ENCODE assay signal across 34 cellular contexts in genomic region chr15:65392368-65392767, GRCh38. TPM values are rescaled to one million over a fixed set of nuclear protein-coding genes. Genes with fewer than 3 reads are reported as not detected.
"Had no signal": no experiment of that assay in that cellular context is flagged by ENCODE, and none has a peak within 500 bp of the region (broad histone marks: within the 10 kb centered on the region; RNA-seq: fewer than 3 reads in every experiment).

No MANE protein-coding gene starts in this region.

- H3K4me3 Mint-ChIP-seq: activated CD4-positive, alpha-beta T cell treated with anti-CD3 and anti-CD28 coated beads, Interleukin-2, amount 10 ng/mL, durations not matched to agents 24 days and 14 days; activated CD8-positive, alpha-beta T cell treated with anti-CD3 and anti-CD28 coated beads for 36 hours; activated naive CD4-positive, alpha-beta T cell treated with anti-CD3 and anti-CD28 coated beads, Interleukin-2, amount 50 U/mL, for 24 hours; activated naive CD8-positive, alpha-beta T cell treated with anti-CD3 and anti-CD28 coated beads, Interleukin-2, amount 10 ng/mL, durations not matched to agents 7 days and 5 days; activated T-cell treated with anti-CD3 and anti-CD28 coated beads, Interleukin-2, amount 50 U/mL, for 24 hours had no signal

- DNase-seq: activated CD4-positive, alpha-beta T cell treated with anti-CD3 and anti-CD28 coated beads for 1 hour; activated CD4-positive, alpha-beta T cell treated with anti-CD3 and anti-CD28 coated beads, Interleukin-2, amount 10 ng/mL, durations not matched to agents 24 days and 14 days; activated CD4-positive, alpha-beta T cell treated with anti-CD3 and anti-CD28 coated beads, Interleukin-2, amount 50 U/mL, for 4 hours; activated CD4-positive, CD25-positive, alpha-beta regulatory T cell; activated CD8-positive, alpha-beta T cell treated with anti-CD3 and anti-CD28 coated beads for 36 hours; activated gamma-delta T cell; activated naive CD4-positive, alpha-beta T cell treated with Interleukin-2 at 50 U/mL for 16 hours; activated naive CD8-positive, alpha-beta T cell treated with anti-CD3 and anti-CD28 coated beads, Interleukin-2, amount 10 ng/mL, durations not matched to agents 7 days and 5 days; activated T-cell treated with anti-CD3 and anti-CD28 coated beads, Interleukin-2, amount 50 U/mL, for 24 hours; amygdala; caudate nucleus; NCI-H1092 treated with DMSO at 0.1 percent for 48 hours; NCI-H1417; NCI-H146; NCI-H187; NCI-H2029 treated with DMSO at 0.1 percent for 48 hours; NCI-H2107; NCI-H2171; NCI-H510A; NCI-H748 treated with DMSO at 0.1 percent for 48 hours; NK-92 treated with Interleukin-12 subunit alpha and Interleukin-12 subunit beta, amount 100 ng/mL, for 24 hours; PC-3; Peyer's patch; RPMI8226; T1000; WERI-Rb-1 had no signal

- H3K36me3 ChIP-seq: ascending aorta, Peyer's patch had no signal

- H3K4me1 ChIP-seq: ascending aorta had no signal

- H3K27ac ChIP-seq: ascending aorta, Peyer's patch, WERI-Rb-1 had no signal

- H3K4me3 ChIP-seq: ascending aorta, K562, Peyer's patch had no signal

- H3K36me3 Mint-ChIP-seq: activated naive CD4-positive, alpha-beta T cell treated with anti-CD3 and anti-CD28 coated beads, Interleukin-2, amount 50 U/mL, for 24 hours; activated naive CD8-positive, alpha-beta T cell treated with anti-CD3 and anti-CD28 coated beads, Interleukin-2, amount 10 ng/mL, durations not matched to agents 7 days and 5 days had no signal

- H3K9me3 ChIP-seq: ascending aorta, Peyer's patch had no signal

- H3K27ac Mint-ChIP-seq: activated CD4-positive, alpha-beta T cell treated with anti-CD3 and anti-CD28 coated beads, Interleukin-2, amount 10 ng/mL, durations not matched to agents 24 days and 14 days; activated CD8-positive, alpha-beta T cell treated with anti-CD3 and anti-CD28 coated beads for 36 hours; activated naive CD4-positive, alpha-beta T cell treated with anti-CD3 and anti-CD28 coated beads, Interleukin-2, amount 50 U/mL, for 24 hours; activated naive CD8-positive, alpha-beta T cell treated with anti-CD3 and anti-CD28 coated beads, Interleukin-2, amount 10 ng/mL, durations not matched to agents 7 days and 5 days; activated T-cell treated with anti-CD3 and anti-CD28 coated beads, Interleukin-2, amount 50 U/mL, for 24 hours; activated T-helper 2 cell treated with anti-CD3 and anti-CD28 coated beads, Interferon-gamma antibody, Interleukin-2, Interleukin-4, amounts not matched to agents 10 μg/mL and 5 μg/mL and 100 μg/mL, durations not matched to agents 14 hours and 24 hours and 36 hours had no signal

- H3K9me3 Mint-ChIP-seq: activated CD4-positive, alpha-beta T cell treated with anti-CD3 and anti-CD28 coated beads, Interleukin-2, amount 10 ng/mL, durations not matched to agents 24 days and 14 days; activated CD8-positive, alpha-beta T cell treated with anti-CD3 and anti-CD28 coated beads for 36 hours; activated naive CD4-positive, alpha-beta T cell treated with anti-CD3 and anti-CD28 coated beads, Interleukin-2, amount 50 U/mL, for 24 hours; activated naive CD8-positive, alpha-beta T cell treated with anti-CD3 and anti-CD28 coated beads, Interleukin-2, amount 10 ng/mL, durations not matched to agents 7 days and 5 days; activated T-cell treated with anti-CD3 and anti-CD28 coated beads, Interleukin-2, amount 50 U/mL, for 24 hours; activated T-helper 2 cell treated with anti-CD3 and anti-CD28 coated beads, Interferon-gamma antibody, Interleukin-2, Interleukin-4, amounts not matched to agents 10 μg/mL and 5 μg/mL and 100 μg/mL, durations not matched to agents 14 hours and 24 hours and 36 hours had no signal

- ATAC-seq: activated CD8-positive, alpha-beta T cell treated with anti-CD3 and anti-CD28 coated beads for 36 hours; PC-3 had no signal

RNA-seq across cellular contexts. Expression of gene IGDCC3, which starts 14.6 kb away (rescaled TPM):
- total RNA-seq: activated CD4-positive, alpha-beta T cell treated with anti-CD3 and anti-CD28 coated beads, Interleukin-2, amount 10 ng/mL, durations not matched to agents 24 days and 14 days; activated CD8-positive, alpha-beta memory T cell treated with anti-CD3 and anti-CD28 coated beads for 36 hours; activated CD8-positive, alpha-beta T cell treated with anti-CD3 and anti-CD28 coated beads for 36 hours; activated naive CD8-positive, alpha-beta T cell treated with anti-CD3 and anti-CD28 coated beads, Interleukin-2, amount 10 ng/mL, durations not matched to agents 7 days and 5 days; activated T-helper 2 cell treated with anti-CD3 and anti-CD28 coated beads, Interferon-gamma antibody, Interleukin-2, Interleukin-4, amounts not matched to agents 10 μg/mL and 5 μg/mL and 100 μg/mL, durations not matched to agents 14 hours and 24 hours and 36 hours; ascending aorta; K562; M059J; PC-3; Peyer's patch; T-helper 1 cell treated with Interleukin-12 subunit alpha and Interleukin-12 subunit beta and Interleukin-4 antibody, amounts not matched to agents 30 ng/mL and 1 ng/mL, for 36 hours; T-helper 2 cell treated with Interferon-gamma antibody and Interleukin-4, amounts not matched to agents 100 ng/mL and 5 ng/mL, for 36 hours had no signal

RNA-seq across cellular contexts. Expression of gene IGDCC4, which starts 30.4 kb away (rescaled TPM):
- total RNA-seq: T-helper 2 cell treated with Interferon-gamma antibody and Interleukin-4, amounts not matched to agents 100 ng/mL and 5 ng/mL, for 36 hours had no signal
